14 cellular contexts compared by ENCODE assay signal in genomic region chr13:32790731-32791130, GRCh38.
DNase-seq lines count a peak whose midpoint lies in the region; ATAC-seq and TF ChIP-seq lines count a peak whose summit lies in the region.
"Had no signal": no experiment of that assay in that cellular context is flagged by ENCODE, and none has a peak within 500 bp of the region (broad histone marks: within the 10 kb centered on the region; RNA-seq: fewer than 3 reads in every experiment).

No MANE protein-coding gene starts in this region.

- no peak for ATAC-seq in HG03521 (IDR thresholded peaks at IDR 0.05; ENCODE audit: unreplicated experiment)
- ATAC-seq: body of pancreas had no signal

- H3K9me2 ChIP-seq in MM.1S (replicated peaks; ENCODE audit: insufficient read depth, low read length) = no peaks in the 10 kb centered on the region

- intact Hi-C loops in Caco-2 (cut with micrococcal nuclease; ENCODE audit: unreplicated experiment) = loop anchor here (2.0 to 5.0 kb wide), 2 partner anchors 120 to 227 kb away; partner anchors contain the start of gene KL

- no TSS peak for BruUV-seq in Caco-2 (replicated peaks; lab: Mats Ljungman, UMichigan)

- H3K9me3 ChIP-seq in Caco-2 (no peaks in the 10 kb centered on the region), MM.1S (replicated peaks; ENCODE audit: insufficient read depth, low read length) (no peaks in the 10 kb centered on the region)
- H3K9me3 ChIP-seq: body of pancreas had no signal

- H3K4me1 ChIP-seq in Caco-2 = no peaks in the 10 kb centered on the region
- no peaks in the 10 kb centered on the region for H3K4me1 ChIP-seq in MM.1S (ENCODE audit: low read length)
- H3K4me1 ChIP-seq: body of pancreas had no signal

- no peak overlapping the region for H3K4me3 Mint-ChIP-seq in Caco-2 (ENCODE audit: unreplicated experiment)
- H3K4me3 Mint-ChIP-seq in chondrocyte (ENCODE audit: unreplicated experiment) = no peak overlapping the region
- H3K4me3 Mint-ChIP-seq: nephron progenitor cell had no signal

- H3K36me3 Mint-ChIP-seq in Caco-2 (ENCODE audit: insufficient read depth, unreplicated experiment) (peaks cover 19% of the 10 kb centered on the region), chondrocyte (ENCODE audit: low read depth) (peaks cover 4% of the 10 kb centered on the region)

- 0 out of 2 replicates have a peak, but pooled peaks cover 2% of the 10 kb centered on the region for H3K36me3 ChIP-seq in Caco-2 (ENCODE audit: control insufficient read depth, insufficient read depth, low read length)
- no peaks in the 10 kb centered on the region for H3K36me3 ChIP-seq in MM.1S (replicated peaks; ENCODE audit: insufficient read depth, low read length)

- H4K20me1 ChIP-seq in MM.1S (ENCODE audit: insufficient read depth, low read length) = no peaks in the 10 kb centered on the region

- DNase-seq in Caco-2 (peak in 1 of 2 experiments; percentile 36), OCI-M1 (lab: John Stamatoyannopoulos, UW) (peak; percentile 3), chondrocyte (ENCODE audit: low spot score) (no peak), MM.1S (no peak)
- DNase-seq in activated CD8-positive, alpha-beta memory T cell treated with anti-CD3 and anti-CD28 coated beads, Interleukin-2, amount 50 U/mL, for 48 hours = no peak
- no peak for DNase-seq in stimulated activated CD4-positive, alpha-beta T cell treated with anti-CD3 and anti-CD28 coated beads, Interleukin-4, amount 100 ng/mL, for 4 hours
- DNase-seq: body of pancreas, immature natural killer cell, NCI-H446 treated with DMSO at 0.1 percent for 48 hours, nephron progenitor cell, SHP77 treated with DMSO at 0.1 percent for 48 hours had no signal

- POLR2A ChIA-PET in Caco-2 (lab: Charles Lee) = no interaction called here

- H2AFZ ChIP-seq in MM.1S (ENCODE audit: low read length) = no peak overlapping the region

- H3K27me3 ChIP-seq in Caco-2 (replicated peaks; ENCODE audit: control insufficient read depth, insufficient read depth, low read length) (no peaks in the 10 kb centered on the region), MM.1S (replicated peaks; ENCODE audit: insufficient read depth, low read length) (no peaks in the 10 kb centered on the region)
- H3K27me3 ChIP-seq: body of pancreas had no signal

- no peaks in the 10 kb centered on the region for H3K79me2 ChIP-seq in MM.1S (ENCODE audit: low read length)

- H3K27ac ChIP-seq in 22Rv1 (no peak overlapping the region), MM.1S (ENCODE audit: low read length) (no peak overlapping the region)
- H3K27ac ChIP-seq: body of pancreas, KMS-11 had no signal

- H3K9me3 Mint-ChIP-seq in Caco-2 (ENCODE audit: unreplicated experiment) (no peaks in the 10 kb centered on the region), chondrocyte (ENCODE audit: low read depth) (no peaks in the 10 kb centered on the region)
- H3K9me3 Mint-ChIP-seq: immature natural killer cell, nephron progenitor cell had no signal

- TF ChIP-seq CTCF in 22Rv1 (IDR thresholded peaks at IDR 0.05) (0 out of 2 replicates have a peak, but pooled peaks have one; percentile 9), Caco-2 (IDR thresholded peaks at IDR 0.05; ENCODE audit: insufficient read depth in 1 of 2, low read depth in 1 of 2, low read length in 1 of 2, severe bottlenecking in 1 of 2, unreplicated experiment in 1 of 2) (peak; percentile 19 to 31), chondrocyte (IDR thresholded peaks at IDR 0.05) (peak; percentile 40), MM.1S (IDR thresholded peaks at IDR 0.05; ENCODE audit: low read length) (no peak)

- H3F3A ChIP-seq in MM.1S (ENCODE audit: insufficient read depth, low read length) = no peaks in the 10 kb centered on the region

- H3K27me3 Mint-ChIP-seq in Caco-2 (ENCODE audit: insufficient read depth, unreplicated experiment) (no peaks in the 10 kb centered on the region), chondrocyte (ENCODE audit: low read depth) (no peaks in the 10 kb centered on the region)

- H3K4me2 ChIP-seq in MM.1S (ENCODE audit: low read depth, low read length) = no peak overlapping the region
- H3K4me2 ChIP-seq: KMS-11 had no signal

- H3K27ac Mint-ChIP-seq in Caco-2 (ENCODE audit: unreplicated experiment) (no peak overlapping the region), chondrocyte (ENCODE audit: unreplicated experiment) (no peak overlapping the region)
- H3K27ac Mint-ChIP-seq: nephron progenitor cell had no signal

- H3K4me1 Mint-ChIP-seq in Caco-2 (ENCODE audit: low read depth, unreplicated experiment) (peaks cover 9% of the 10 kb centered on the region), chondrocyte (ENCODE audit: low read depth) (peaks cover 8% of the 10 kb centered on the region)

- H3K9ac ChIP-seq in MM.1S (ENCODE audit: low read length) = no peak overlapping the region
- H3K9ac ChIP-seq: KMS-11 had no signal

- H3K4me3 ChIP-seq in Caco-2 (ENCODE audit: low read depth, low read length) (no peak overlapping the region), MM.1S (ENCODE audit: low read length) (no peak overlapping the region)
- H3K4me3 ChIP-seq: body of pancreas had no signal

- CTCF ChIA-PET in Caco-2 (lab: Charles Lee) = no interaction called here
